ENCODE assay signal across 7 cellular contexts in the genomic region with DNA sequence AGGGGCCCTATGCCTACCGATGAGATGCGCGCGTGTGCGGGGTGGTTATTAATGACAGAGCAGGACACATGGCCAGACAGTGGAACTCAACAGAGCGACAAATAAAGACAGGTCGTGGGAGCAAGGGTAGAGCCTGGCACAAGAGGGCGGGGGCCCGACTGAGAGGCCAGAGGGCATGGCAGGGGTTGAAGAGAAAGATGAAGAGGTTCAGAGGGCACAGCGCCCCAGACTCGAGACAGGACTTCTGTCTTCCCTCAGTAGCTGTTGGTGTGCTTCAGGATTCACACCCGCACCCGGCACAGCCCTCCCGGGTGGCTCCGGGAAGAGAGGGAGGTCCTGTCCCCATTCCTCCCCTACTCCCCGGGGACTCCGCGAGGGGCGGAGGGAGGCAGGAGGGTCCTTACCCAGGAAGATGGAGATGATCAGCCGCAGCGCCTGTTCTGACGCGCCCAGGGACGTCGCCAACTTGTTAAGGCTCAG. TPM values are rescaled to one million over a fixed set of nuclear protein-coding genes. Genes with fewer than 3 reads are reported as not detected.
DNase-seq lines count a peak whose midpoint lies in the region; ATAC-seq and TF ChIP-seq lines count a peak whose summit lies in the region.

No MANE protein-coding gene starts in this region.

- peak overlapping the region; percentile 88 to 100 (median 90) for H3K4me3 Mint-ChIP-seq in immature natural killer cell

- H3K4me3 ChIP-seq in GM08714 (ENCODE audit: low read length) (peak overlapping the region; percentile 93), NB4 (ENCODE audit: low read depth, low read length) (peak overlapping the region; percentile 83), stomach (peak overlapping the region; percentile 74 to 83 (median 79))

- H3K27me3 Mint-ChIP-seq in immature natural killer cell (ENCODE audit: low read depth in 3 of 3) = peaks cover 0 to 6% (median 0%) of the 10 kb centered on the region in 3 donors

- H3K4me1 Mint-ChIP-seq in immature natural killer cell = peaks cover 17 to 35% of the 10 kb centered on the region in 2 donors

- no peaks in the 10 kb centered on the region for H3K9me3 ChIP-seq in stomach

- intact Hi-C loops in stomach (cut with DNase I; ENCODE audit: low total_unique reads) = no loop called here

- peak overlapping the region; percentile 90 to 96 (median 94) for H3K27ac Mint-ChIP-seq in immature natural killer cell

- peaks cover 0 to 9% (median 0%) of the 10 kb centered on the region in 3 donors for H3K36me3 Mint-ChIP-seq in immature natural killer cell

- H3K27me3 ChIP-seq in stomach = no peaks in the 10 kb centered on the region

- H3K36me3 ChIP-seq in stomach = peaks cover 3 to 21% (median 14%) of the 10 kb centered on the region in 4 donors

- no peaks in the 10 kb centered on the region for H3K9me3 Mint-ChIP-seq in immature natural killer cell

- TF ChIP-seq EP300 in stomach (IDR thresholded peaks at IDR 0.05) = no peak

- peak overlapping the region; percentile 95 to 98 (median 96) for H3K27ac ChIP-seq in stomach

- WGBS in stomach, 5 donors = 0 to 1% (median 1%) methylated on average over 15 to 25 of the region's 25 CpGs

- H3K4me1 ChIP-seq in stomach = peaks cover 7 to 56% (median 50%) of the 10 kb centered on the region in 4 donors

- TF ChIP-seq POLR2A in NB4 (IDR thresholded peaks at IDR 0.05; ENCODE audit: extremely low read depth, insufficient read length) = no peak
- no peak for TF ChIP-seq POLR2A in stomach (IDR thresholded peaks at IDR 0.05)

- TF ChIP-seq CTCF in NB4 (IDR thresholded peaks at IDR 0.05; ENCODE audit: low read depth, low read length) (no peak), stomach (IDR thresholded peaks at IDR 0.05) (no peak)

- ATAC-seq in GM21529 (IDR thresholded peaks at IDR 0.05; ENCODE audit: unreplicated experiment) = peak; percentile 33

- peak; percentile 81 for DNase-seq in NB4 (ENCODE audit: low read depth)
- DNase-seq in amniotic epithelial cell (ENCODE audit: low read depth) = peak; percentile 7
- DNase-seq in immature natural killer cell = no peak
- DNase-seq in stomach = peak; percentile 29
- DNase-seq in UCSD-AML1 (lab: John Stamatoyannopoulos, UW; ENCODE audit: unreplicated experiment) = no peak

RNA-seq across cellular contexts. Expression of a gene that starts 0.4 kb away (rescaled TPM):
- 10 to 100 TPM; 18.4 to 39.2 (median 34.8) TPM for polyA plus RNA-seq in immature natural killer cell
- 100 to 1,000 TPM in 1 of 5 donors, 10 to 100 TPM in 4; 40.3 to 116 (median 57.4) TPM for total RNA-seq in stomach
- polyA plus RNA-seq in stomach = 10 to 100 TPM; 15.0 to 35.6 (median 31.9) TPM

RNA-seq across cellular contexts. Expression of a gene that starts 42.6 kb away (rescaled TPM):
- polyA plus RNA-seq in immature natural killer cell = not detected
- 100 to 1,000 TPM; 168 to 404 (median 234) TPM for total RNA-seq in stomach
- 100 to 1,000 TPM in 1 of 3 donors, 10 to 100 TPM in 2; 61.6 to 161 (median 98.4) TPM for polyA plus RNA-seq in stomach

RNA-seq across cellular contexts. Expression of a gene that starts 47.2 kb away (rescaled TPM):
- polyA plus RNA-seq in immature natural killer cell = 10 to 100 TPM; 46.2 to 83.8 (median 65.5) TPM
- total RNA-seq in stomach = 10 to 100 TPM in 3 of 5 donors, 1 to 10 TPM in 2; 1.2 to 86.6 (median 25.2) TPM
- 10 to 100 TPM; 19.3 to 22.7 (median 21.7) TPM for polyA plus RNA-seq in stomach

RNA-seq across cellular contexts. Expression of a gene that starts 47.4 kb away (rescaled TPM):
- 100 to 1,000 TPM; 121 to 141 (median 136) TPM for polyA plus RNA-seq in immature natural killer cell
- 100 to 1,000 TPM in 4 of 5 donors, 10 to 100 TPM in 1; 49.2 to 441 (median 150) TPM for total RNA-seq in stomach
- 100 to 1,000 TPM; 150 to 179 (median 154) TPM for polyA plus RNA-seq in stomach

Comparison
In these comparisons a context has a peak if more than half of its experiments do, and no peak if none do; other contexts are left out.
1. DNase-seq: peak in NB4 (single experiment), amniotic epithelial cell (single experiment) and stomach (single experiment); none in immature natural killer cell (0 of 3) and UCSD-AML1 (single experiment).
2. RNA of a gene that starts 42.6 kb away (polyA plus RNA-seq): 61.6 to 161 TPM in stomach; not detected in immature natural killer cell; every median in the first group is over 10 times any median in the second.
3. Peak in every context shown above with its lines, with median percentiles within 50 percentile points of each other: H3K4me3 ChIP-seq.